ENCODE assay signal across 12 cellular contexts in the genomic region with DNA sequence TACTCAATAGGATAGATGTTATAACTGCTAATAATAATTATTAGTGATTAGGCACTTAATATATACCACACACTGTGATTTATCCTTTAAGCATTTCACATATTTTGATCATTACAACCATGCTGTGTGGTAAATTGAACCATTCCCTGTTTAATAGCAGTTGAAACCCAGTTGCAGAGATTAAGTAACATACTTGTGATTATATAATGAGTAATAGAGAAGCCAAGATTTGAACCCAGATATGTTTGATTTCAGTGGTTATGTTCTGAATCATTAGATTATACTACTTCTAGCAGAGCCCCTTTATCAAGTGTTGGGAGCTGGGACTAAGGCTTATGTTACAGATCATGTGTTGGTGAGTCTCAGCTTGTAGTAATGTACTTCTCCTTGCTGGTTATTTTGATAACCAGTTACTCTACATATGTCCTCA. TPM values are rescaled to one million over a fixed set of nuclear protein-coding genes. Genes with fewer than 3 reads are reported as not detected.
DNase-seq lines count a peak whose midpoint lies in the region; ATAC-seq and TF ChIP-seq lines count a peak whose summit lies in the region.
"Had no signal": no experiment of that assay in that cellular context is flagged by ENCODE, and none has a peak within 500 bp of the region (broad histone marks: within the 10 kb centered on the region; RNA-seq: fewer than 3 reads in every experiment).

No MANE protein-coding gene starts in this region.

- H3K4me3 Mint-ChIP-seq in activated CD4-positive, alpha-beta T cell treated with anti-CD3 and anti-CD28 coated beads for 36 hours, result no peak overlapping the region
- no peak overlapping the region for H3K4me3 Mint-ChIP-seq in CD14-positive monocyte
- H3K4me3 Mint-ChIP-seq: activated naive CD8-positive, alpha-beta T cell treated with anti-CD3 and anti-CD28 coated beads, Interleukin-2, amount 50 U/mL, for 24 hours had no signal

- H3K4me3 ChIP-seq in PC-9 (no peak overlapping the region), dorsolateral prefrontal cortex (no peak overlapping the region), osteoblast (ENCODE audit: insufficient read depth, low read length) (no peak overlapping the region)
- H3K4me3 ChIP-seq: right lobe of liver, suprapubic skin had no signal

- TF ChIP-seq CTCF in PC-9 (conservative IDR thresholded peaks at IDR 0.05) (no peak), dorsolateral prefrontal cortex (IDR thresholded peaks at IDR 0.05 in 54 of 56, conservative IDR thresholded peaks at IDR 0.05 in 2 of 56; ENCODE audit: low read depth in 1 of 56, partially characterized antibody in 56 of 56) (no peak), osteoblast (IDR thresholded peaks at IDR 0.05; ENCODE audit: extremely low read depth, low read depth, low read length) (no peak), CD14-positive monocyte (IDR thresholded peaks at IDR 0.05) (no peak)

- no peaks in the 10 kb centered on the region for H3K9me3 Mint-ChIP-seq in activated CD4-positive, alpha-beta T cell treated with anti-CD3 and anti-CD28 coated beads for 36 hours (ENCODE audit: low read depth)
- H3K9me3 Mint-ChIP-seq in CD14-positive monocyte, result no peaks in the 10 kb centered on the region
- H3K9me3 Mint-ChIP-seq: activated naive CD8-positive, alpha-beta T cell treated with anti-CD3 and anti-CD28 coated beads, Interleukin-2, amount 50 U/mL, for 24 hours had no signal

- H3K36me3 ChIP-seq in PC-9 (ENCODE audit: low read depth) (peaks cover 11% of the 10 kb centered on the region; the same call in 1 of the 2 replicates), osteoblast (ENCODE audit: insufficient read depth, low read length) (peaks cover 4% of the 10 kb centered on the region)

- H4K20me1 ChIP-seq in PC-9 (ENCODE audit: insufficient read depth) (no peaks in the 10 kb centered on the region), osteoblast (ENCODE audit: insufficient read depth, low read length) (no peaks in the 10 kb centered on the region)

- H3K4me2 ChIP-seq in PC-9 (no peak overlapping the region), osteoblast (ENCODE audit: insufficient read depth, low read length) (peak overlapping the region; percentile 46)

- H3K36me3 Mint-ChIP-seq in activated CD4-positive, alpha-beta T cell treated with anti-CD3 and anti-CD28 coated beads for 36 hours (ENCODE audit: low read depth), result peaks cover 56% of the 10 kb centered on the region
- peaks cover 65 to 83% of the 10 kb centered on the region in 2 donors for H3K36me3 Mint-ChIP-seq in CD14-positive monocyte

- H3K27me3 ChIP-seq in PC-9 (ENCODE audit: insufficient read depth, low read depth) (no peaks in the 10 kb centered on the region), dorsolateral prefrontal cortex (no peaks in the 10 kb centered on the region), osteoblast (ENCODE audit: insufficient read depth, low read length) (no peaks in the 10 kb centered on the region)
- H3K27me3 ChIP-seq: right lobe of liver, suprapubic skin had no signal

- POLR2A ChIA-PET in activated CD4-positive, alpha-beta T cell treated with anti-CD3 and anti-CD28 coated beads for 36 hours (lab: Charles Lee), result no interaction called here
- POLR2A ChIA-PET in PC-9 (lab: Charles Lee; ENCODE audit: unreplicated experiment), result no interaction called here

- H3F3A ChIP-seq in PC-9 (ENCODE audit: insufficient read depth, low read depth), result peaks cover 36% of the 10 kb centered on the region

- H3K9me3 ChIP-seq in PC-9 (ENCODE audit: insufficient read depth, low read depth) (no peaks in the 10 kb centered on the region), osteoblast (ENCODE audit: low read depth, low read length) (no peaks in the 10 kb centered on the region)
- H3K9me3 ChIP-seq: right lobe of liver, suprapubic skin had no signal

- H3K79me2 ChIP-seq in PC-9 (ENCODE audit: low read depth) (no peaks in the 10 kb centered on the region), osteoblast (ENCODE audit: insufficient read depth, low read length) (peaks cover 5% of the 10 kb centered on the region)

- peak overlapping the region; percentile 17; the same call in 1 of the 2 replicates for H3K27ac ChIP-seq in PC-9
- peak overlapping the region in 34 of 59 donors; percentile 6 to 73 (median 43) for H3K27ac ChIP-seq in dorsolateral prefrontal cortex
- peak overlapping the region; percentile 83 for H3K27ac ChIP-seq in osteoblast (ENCODE audit: low read depth, low read length)
- H3K27ac ChIP-seq: right lobe of liver, suprapubic skin had no signal

- CTCF ChIA-PET in activated CD4-positive, alpha-beta T cell treated with anti-CD3 and anti-CD28 coated beads for 36 hours (lab: Charles Lee), result interaction anchor here (0.8 to 3.0 kb wide), 15 partner anchors 8 to 102 kb away, joined by 3 to 23 read pairs (median 9); no protein-coding TSS in a partner anchor
- CTCF ChIA-PET in PC-9 (lab: Charles Lee), result interaction anchor here (0.6 to 4.4 kb wide), 5 partner anchors 33 to 875 kb away, joined by 3 to 34 read pairs (median 4); a partner anchor contains a TSS

- H3K9me2 ChIP-seq in PC-9 (ENCODE audit: insufficient read depth), result no peaks in the 10 kb centered on the region

- BruUV-seq in PC-9 (replicated peaks; lab: Mats Ljungman, UMichigan), result no TSS peak

- ATAC-seq in activated CD4-positive, alpha-beta T cell treated with anti-CD3 and anti-CD28 coated beads for 36 hours, result peak; percentile 40
- ATAC-seq in GM21447 (IDR thresholded peaks at IDR 0.05; ENCODE audit: unreplicated experiment), result no peak

- intact Hi-C loops in activated CD4-positive, alpha-beta T cell treated with anti-CD3 and anti-CD28 coated beads for 36 hours (cut with DNase I, micrococcal nuclease), result loop anchor here in 1 of 2 experiments (2.0 to 10.0 kb wide), 2 partner anchors 214 to 280 kb away; a partner anchor contains a TSS
- intact Hi-C loops in PC-9 (cut with micrococcal nuclease; ENCODE audit: unreplicated experiment), result no loop called here
- intact Hi-C loops in dorsolateral prefrontal cortex (cut with DNase I), result loop anchor here (5.0 kb wide), 1 partner anchor 282 kb away; no protein-coding TSS in a partner anchor
- intact Hi-C loops in CD14-positive monocyte (cut with micrococcal nuclease), result no loop called here

- peaks cover 52% of the 10 kb centered on the region for H3K4me1 Mint-ChIP-seq in activated CD4-positive, alpha-beta T cell treated with anti-CD3 and anti-CD28 coated beads for 36 hours
- H3K4me1 Mint-ChIP-seq in CD14-positive monocyte, result peaks cover 2% of the 10 kb centered on the region

- peak overlapping the region; percentile 10 for H3K27ac Mint-ChIP-seq in activated CD4-positive, alpha-beta T cell treated with anti-CD3 and anti-CD28 coated beads for 36 hours
- peak overlapping the region in 1 of 7 donors; percentile 2 for H3K27ac Mint-ChIP-seq in CD14-positive monocyte

- H2AFZ ChIP-seq in PC-9, result no peak overlapping the region
- H2AFZ ChIP-seq in osteoblast (ENCODE audit: low read length), result no peak overlapping the region

- H3K4me1 ChIP-seq in PC-9 (replicated peaks; ENCODE audit: insufficient read depth) (peaks cover 41% of the 10 kb centered on the region), osteoblast (ENCODE audit: insufficient read depth, low read length) (peaks cover 49% of the 10 kb centered on the region)

- H3K27me3 Mint-ChIP-seq in activated CD4-positive, alpha-beta T cell treated with anti-CD3 and anti-CD28 coated beads for 36 hours, result no peaks in the 10 kb centered on the region
- H3K27me3 Mint-ChIP-seq in CD14-positive monocyte (ENCODE audit: low read depth in 3 of 3), result no peaks in the 10 kb centered on the region
- H3K27me3 Mint-ChIP-seq: activated naive CD8-positive, alpha-beta T cell treated with anti-CD3 and anti-CD28 coated beads, Interleukin-2, amount 50 U/mL, for 24 hours had no signal

- no peak for DNase-seq in activated CD4-positive, alpha-beta T cell treated with anti-CD3 and anti-CD28 coated beads for 36 hours
- DNase-seq in activated CD4-positive, alpha-beta T cell treated with anti-CD3 and anti-CD28 coated beads, Interleukin-2, amount 50 U/mL, for 1 hour, result no peak
- DNase-seq in PC-9, result peak in 1 of 2 experiments; percentile 62
- DNase-seq in dorsolateral prefrontal cortex, result no peak
- DNase-seq in osteoblast (ENCODE audit: insufficient read length, low spot score, missing footprints), result peak; percentile 23
- no peak for DNase-seq in midbrain (lab: John Stamatoyannopoulos, UW)
- no peak for DNase-seq in CD14-positive monocyte (ENCODE audit: low spot score)
- DNase-seq: 8988T had no signal

RNA-seq across cellular contexts. Expression of a gene that starts 44.1 kb away (rescaled TPM):
- total RNA-seq in activated CD4-positive, alpha-beta T cell treated with anti-CD3 and anti-CD28 coated beads for 36 hours, result 100 to 1,000 TPM; 156 to 164 TPM
- total RNA-seq in PC-9 (2021) (43.7 and 60.9 TPM in 2 replicates), dorsolateral prefrontal cortex (10 to 100 TPM; 31.0 to 66.4 (median 42.5) TPM), osteoblast (33.3 and 33.7 TPM in 2 replicates)
- polyA plus RNA-seq in CD14-positive monocyte, result 100 to 1,000 TPM in 1 of 2 donors, 10 to 100 TPM in 1; 69.9 to 123 TPM

RNA-seq across cellular contexts. Expression of a gene that starts 50.2 kb away (rescaled TPM):
- total RNA-seq in activated CD4-positive, alpha-beta T cell treated with anti-CD3 and anti-CD28 coated beads for 36 hours, result 10 to 100 TPM; 56.5 to 61.2 TPM
- total RNA-seq in PC-9 (2021) (65.9 and 71.1 TPM in 2 replicates), dorsolateral prefrontal cortex (10 to 100 TPM; 17.1 to 62.7 (median 39.9) TPM), osteoblast (16.3 and 18.3 TPM in 2 replicates)
- polyA plus RNA-seq in CD14-positive monocyte, result 1 to 10 TPM; 6.4 to 9.1 TPM

Comparison
In these comparisons a context has a peak if more than half of its experiments do, and no peak if none do; other contexts are left out.
1. H3K27ac ChIP-seq: peak in every context shown above with its lines; median percentile 83 in osteoblast; 43 in dorsolateral prefrontal cortex; 17 in PC-9.
2. intact Hi-C loops: an anchor here in dorsolateral prefrontal cortex (5.0 kb wide); none called in PC-9 and CD14-positive monocyte.